2 cellular contexts compared by ENCODE assay signal in the genomic region with DNA sequence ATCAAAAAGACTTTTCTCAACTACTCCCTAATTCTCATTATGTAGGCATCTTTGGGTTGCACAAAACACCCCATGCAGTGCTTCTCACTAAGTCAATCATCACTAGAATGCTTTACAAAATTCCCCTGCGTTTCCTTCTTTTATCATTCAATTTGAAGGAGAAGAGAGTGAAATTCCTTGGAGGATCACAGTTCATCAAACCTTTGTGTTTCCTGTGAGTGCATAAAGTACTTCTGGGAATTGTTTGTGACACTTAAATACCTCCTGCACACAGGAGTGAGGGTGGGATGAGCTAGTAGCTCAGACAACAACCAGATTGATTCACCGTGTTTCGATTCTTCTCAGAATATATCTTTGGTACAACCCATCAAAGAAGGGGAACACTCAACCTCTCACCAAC.
A peak's percentile ranks its signal among the peaks of the same experiment; 100 is the strongest.
TF ChIP-seq lines count a peak whose summit lies in the region.

No MANE protein-coding gene starts in this region.

TF ChIP-seq in GM23338, 12 proteins besides CTCF, POLR2A, EP300 and RAD21:
- TF ChIP-seq NANOG (IDR thresholded peaks at IDR 0.05; ENCODE audit: borderline replicate concordance) (peak; percentile 92), EZH2phosphoT487 (IDR thresholded peaks at IDR 0.05; ENCODE audit: unreplicated experiment) (no peak), CREB1 (CRISPR knock-in tag; IDR thresholded peaks at IDR 0.05; ENCODE audit: low read depth) (peak; percentile 65)
- TF ChIP-seq, protein P1, sequence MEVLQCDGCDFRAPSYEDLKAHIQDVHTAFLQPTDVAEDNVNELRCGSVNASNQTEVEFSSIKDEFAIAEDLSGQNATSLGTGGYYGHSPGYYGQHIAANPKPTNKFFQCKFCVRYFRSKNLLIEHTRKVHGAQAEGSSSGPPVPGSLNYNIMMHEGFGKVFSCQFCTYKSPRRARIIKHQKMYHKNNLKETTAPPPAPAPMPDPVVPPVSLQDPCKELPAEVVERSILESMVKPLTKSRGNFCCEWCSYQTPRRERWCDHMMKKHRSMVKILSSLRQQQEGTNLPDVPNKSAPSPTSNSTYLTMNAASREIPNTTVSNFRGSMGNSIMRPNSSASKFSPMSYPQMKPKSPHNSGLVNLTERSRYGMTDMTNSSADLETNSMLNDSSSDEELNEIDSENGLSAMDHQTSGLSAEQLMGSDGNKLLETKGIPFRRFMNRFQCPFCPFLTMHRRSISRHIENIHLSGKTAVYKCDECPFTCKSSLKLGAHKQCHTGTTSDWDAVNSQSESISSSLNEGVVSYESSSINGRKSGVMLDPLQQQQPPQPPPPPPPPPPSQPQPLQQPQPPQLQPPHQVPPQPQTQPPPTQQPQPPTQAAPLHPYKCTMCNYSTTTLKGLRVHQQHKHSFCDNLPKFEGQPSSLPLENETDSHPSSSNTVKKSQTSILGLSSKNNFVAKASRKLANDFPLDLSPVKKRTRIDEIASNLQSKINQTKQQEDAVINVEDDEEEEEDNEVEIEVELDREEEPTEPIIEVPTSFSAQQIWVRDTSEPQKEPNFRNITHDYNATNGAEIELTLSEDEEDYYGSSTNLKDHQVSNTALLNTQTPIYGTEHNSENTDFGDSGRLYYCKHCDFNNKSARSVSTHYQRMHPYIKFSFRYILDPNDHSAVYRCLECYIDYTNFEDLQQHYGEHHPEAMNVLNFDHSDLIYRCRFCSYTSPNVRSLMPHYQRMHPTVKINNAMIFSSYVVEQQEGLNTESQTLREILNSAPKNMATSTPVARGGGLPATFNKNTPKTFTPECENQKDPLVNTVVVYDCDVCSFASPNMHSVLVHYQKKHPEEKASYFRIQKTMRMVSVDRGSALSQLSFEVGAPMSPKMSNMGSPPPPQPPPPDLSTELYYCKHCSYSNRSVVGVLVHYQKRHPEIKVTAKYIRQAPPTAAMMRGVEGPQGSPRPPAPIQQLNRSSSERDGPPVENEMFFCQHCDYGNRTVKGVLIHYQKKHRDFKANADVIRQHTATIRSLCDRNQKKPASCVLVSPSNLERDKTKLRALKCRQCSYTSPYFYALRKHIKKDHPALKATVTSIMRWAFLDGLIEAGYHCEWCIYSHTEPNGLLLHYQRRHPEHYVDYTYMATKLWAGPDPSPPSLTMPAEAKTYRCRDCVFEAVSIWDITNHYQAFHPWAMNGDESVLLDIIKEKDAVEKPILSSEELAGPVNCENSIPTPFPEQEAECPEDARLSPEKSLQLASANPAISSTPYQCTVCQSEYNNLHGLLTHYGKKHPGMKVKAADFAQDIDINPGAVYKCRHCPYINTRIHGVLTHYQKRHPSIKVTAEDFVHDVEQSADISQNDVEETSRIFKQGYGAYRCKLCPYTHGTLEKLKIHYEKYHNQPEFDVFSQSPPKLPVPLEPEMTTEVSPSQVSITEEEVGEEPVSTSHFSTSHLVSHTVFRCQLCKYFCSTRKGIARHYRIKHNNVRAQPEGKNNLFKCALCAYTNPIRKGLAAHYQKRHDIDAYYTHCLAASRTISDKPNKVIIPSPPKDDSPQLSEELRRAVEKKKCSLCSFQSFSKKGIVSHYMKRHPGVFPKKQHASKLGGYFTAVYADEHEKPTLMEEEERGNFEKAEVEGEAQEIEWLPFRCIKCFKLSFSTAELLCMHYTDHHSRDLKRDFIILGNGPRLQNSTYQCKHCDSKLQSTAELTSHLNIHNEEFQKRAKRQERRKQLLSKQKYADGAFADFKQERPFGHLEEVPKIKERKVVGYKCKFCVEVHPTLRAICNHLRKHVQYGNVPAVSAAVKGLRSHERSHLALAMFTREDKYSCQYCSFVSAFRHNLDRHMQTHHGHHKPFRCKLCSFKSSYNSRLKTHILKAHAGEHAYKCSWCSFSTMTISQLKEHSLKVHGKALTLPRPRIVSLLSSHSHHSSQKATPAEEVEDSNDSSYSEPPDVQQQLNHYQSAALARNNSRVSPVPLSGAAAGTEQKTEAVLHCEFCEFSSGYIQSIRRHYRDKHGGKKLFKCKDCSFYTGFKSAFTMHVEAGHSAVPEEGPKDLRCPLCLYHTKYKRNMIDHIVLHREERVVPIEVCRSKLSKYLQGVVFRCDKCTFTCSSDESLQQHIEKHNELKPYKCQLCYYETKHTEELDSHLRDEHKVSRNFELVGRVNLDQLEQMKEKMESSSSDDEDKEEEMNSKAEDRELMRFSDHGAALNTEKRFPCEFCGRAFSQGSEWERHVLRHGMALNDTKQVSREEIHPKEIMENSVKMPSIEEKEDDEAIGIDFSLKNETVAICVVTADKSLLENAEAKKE (CRISPR knock-in tag; IDR thresholded peaks at IDR 0.05) = peak; percentile 80

TF ChIP-seq in WTC11, 78 proteins besides CTCF, POLR2A, EP300 and RAD21:
- TF ChIP-seq TEAD1 (CRISPR knock-in tag; IDR thresholded peaks at IDR 0.05) = peak; percentile 82; the same call in 1 of the 2 replicates
- TF ChIP-seq, protein P2, sequence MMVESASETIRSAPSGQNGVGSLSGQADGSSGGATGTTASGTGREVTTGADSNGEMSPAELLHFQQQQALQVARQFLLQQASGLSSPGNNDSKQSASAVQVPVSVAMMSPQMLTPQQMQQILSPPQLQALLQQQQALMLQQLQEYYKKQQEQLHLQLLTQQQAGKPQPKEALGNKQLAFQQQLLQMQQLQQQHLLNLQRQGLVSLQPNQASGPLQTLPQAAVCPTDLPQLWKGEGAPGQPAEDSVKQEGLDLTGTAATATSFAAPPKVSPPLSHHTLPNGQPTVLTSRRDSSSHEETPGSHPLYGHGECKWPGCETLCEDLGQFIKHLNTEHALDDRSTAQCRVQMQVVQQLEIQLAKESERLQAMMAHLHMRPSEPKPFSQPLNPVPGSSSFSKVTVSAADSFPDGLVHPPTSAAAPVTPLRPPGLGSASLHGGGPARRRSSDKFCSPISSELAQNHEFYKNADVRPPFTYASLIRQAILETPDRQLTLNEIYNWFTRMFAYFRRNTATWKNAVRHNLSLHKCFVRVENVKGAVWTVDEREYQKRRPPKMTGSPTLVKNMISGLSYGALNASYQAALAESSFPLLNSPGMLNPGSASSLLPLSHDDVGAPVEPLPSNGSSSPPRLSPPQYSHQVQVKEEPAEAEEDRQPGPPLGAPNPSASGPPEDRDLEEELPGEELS (CRISPR knock-in tag; IDR thresholded peaks at IDR 0.05) = peak; percentile 52; the same call in 1 of the 2 replicates
- TF ChIP-seq EMX1 (CRISPR knock-in tag; IDR thresholded peaks at IDR 0.05) = no peak
- TF ChIP-seq, protein P3, sequence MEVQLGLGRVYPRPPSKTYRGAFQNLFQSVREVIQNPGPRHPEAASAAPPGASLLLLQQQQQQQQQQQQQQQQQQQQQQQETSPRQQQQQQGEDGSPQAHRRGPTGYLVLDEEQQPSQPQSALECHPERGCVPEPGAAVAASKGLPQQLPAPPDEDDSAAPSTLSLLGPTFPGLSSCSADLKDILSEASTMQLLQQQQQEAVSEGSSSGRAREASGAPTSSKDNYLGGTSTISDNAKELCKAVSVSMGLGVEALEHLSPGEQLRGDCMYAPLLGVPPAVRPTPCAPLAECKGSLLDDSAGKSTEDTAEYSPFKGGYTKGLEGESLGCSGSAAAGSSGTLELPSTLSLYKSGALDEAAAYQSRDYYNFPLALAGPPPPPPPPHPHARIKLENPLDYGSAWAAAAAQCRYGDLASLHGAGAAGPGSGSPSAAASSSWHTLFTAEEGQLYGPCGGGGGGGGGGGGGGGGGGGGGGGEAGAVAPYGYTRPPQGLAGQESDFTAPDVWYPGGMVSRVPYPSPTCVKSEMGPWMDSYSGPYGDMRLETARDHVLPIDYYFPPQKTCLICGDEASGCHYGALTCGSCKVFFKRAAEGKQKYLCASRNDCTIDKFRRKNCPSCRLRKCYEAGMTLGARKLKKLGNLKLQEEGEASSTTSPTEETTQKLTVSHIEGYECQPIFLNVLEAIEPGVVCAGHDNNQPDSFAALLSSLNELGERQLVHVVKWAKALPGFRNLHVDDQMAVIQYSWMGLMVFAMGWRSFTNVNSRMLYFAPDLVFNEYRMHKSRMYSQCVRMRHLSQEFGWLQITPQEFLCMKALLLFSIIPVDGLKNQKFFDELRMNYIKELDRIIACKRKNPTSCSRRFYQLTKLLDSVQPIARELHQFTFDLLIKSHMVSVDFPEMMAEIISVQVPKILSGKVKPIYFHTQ (CRISPR knock-in tag; IDR thresholded peaks at IDR 0.05) = 0 out of 2 replicates have a peak, but pooled peaks have one; percentile 50
- TF ChIP-seq HMGA2 (CRISPR knock-in tag; IDR thresholded peaks at IDR 0.05) = no peak
- TF ChIP-seq RORB (CRISPR knock-in tag; IDR thresholded peaks at IDR 0.05) = no peak
- no peak for TF ChIP-seq ZBTB21 (CRISPR knock-in tag; IDR thresholded peaks at IDR 0.05; ENCODE audit: borderline replicate concordance)
- TF ChIP-seq GRHL2 (CRISPR knock-in tag; IDR thresholded peaks at IDR 0.05; ENCODE audit: insufficient replicate concordance, severe bottlenecking) = no peak
- TF ChIP-seq, protein P4, sequence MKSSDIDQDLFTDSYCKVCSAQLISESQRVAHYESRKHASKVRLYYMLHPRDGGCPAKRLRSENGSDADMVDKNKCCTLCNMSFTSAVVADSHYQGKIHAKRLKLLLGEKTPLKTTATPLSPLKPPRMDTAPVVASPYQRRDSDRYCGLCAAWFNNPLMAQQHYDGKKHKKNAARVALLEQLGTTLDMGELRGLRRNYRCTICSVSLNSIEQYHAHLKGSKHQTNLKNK (CRISPR knock-in tag; IDR thresholded peaks at IDR 0.05) = peak; percentile 56; the same call in 1 of the 2 replicates
